ENCODE assay signal across 1 cellular context in the genomic region with DNA sequence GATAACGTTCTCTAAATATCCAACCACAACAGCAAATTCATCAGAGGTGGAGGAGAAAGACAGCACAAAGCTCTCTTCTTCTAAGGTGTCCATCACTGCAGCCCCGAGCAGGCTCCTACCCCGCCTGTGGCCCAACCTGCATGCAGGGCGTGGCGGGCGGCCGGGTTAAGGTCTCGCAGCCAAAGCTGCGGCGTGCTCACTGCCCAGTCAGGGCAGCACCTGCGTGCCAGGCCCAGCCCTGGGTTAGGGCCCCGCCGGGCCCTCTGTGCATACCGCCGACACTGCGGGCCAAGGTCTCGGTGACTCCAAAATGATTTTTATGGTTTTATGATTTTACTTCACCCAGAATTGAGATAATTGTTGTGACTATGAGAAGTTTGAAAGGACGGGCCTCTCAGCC.
TF ChIP-seq lines count a peak whose summit lies in the region.

No MANE protein-coding gene starts in this region.

TF ChIP-seq in K562, 482 proteins besides CTCF, POLR2A, EP300 and RAD21:
- TF ChIP-seq RBM22 (IDR thresholded peaks at IDR 0.05; ENCODE audit: low read depth, low read length, poor library complexity, severe bottlenecking) = peak; percentile 81
- TF ChIP-seq MCM7 (IDR thresholded peaks at IDR 0.05) = no peak
- TF ChIP-seq ZNF766 (CRISPR knock-in tag; conservative IDR thresholded peaks at IDR 0.05) = no peak
- peak; percentile 67 for TF ChIP-seq POLR2G (IDR thresholded peaks at IDR 0.05; ENCODE audit: low read depth, low read length)
- no peak for TF ChIP-seq SRSF7 (optimal IDR thresholded peaks at IDR 0.05; ENCODE audit: low read depth, low read length)
- no peak for TF ChIP-seq ZC3H11A (IDR thresholded peaks at IDR 0.05; ENCODE audit: low read depth, low read length)
